ENCODE assay signal across 18 cellular contexts in genomic region chr10:34742456-34742855, GRCh38.
"Had no signal": no experiment of that assay in that cellular context is flagged by ENCODE, and none has a peak within 500 bp of the region (broad histone marks: within the 10 kb centered on the region; RNA-seq: fewer than 3 reads in every experiment).

No MANE protein-coding gene starts in this region.

- DNase-seq: activated CD4-positive, alpha-beta T cell treated with anti-CD3 and anti-CD28 coated beads, Interleukin-2, amount 50 U/mL, for 48 hours; activated naive CD4-positive, alpha-beta T cell treated with Interleukin-2 at 50 U/mL for 16 hours; activated naive CD8-positive, alpha-beta T cell treated with anti-CD3 and anti-CD28 coated beads, Interleukin-2, amount 50 U/mL, for 24 hours; dorsolateral prefrontal cortex; left ventricle myocardium inferior; mesenchymal stem cell; natural killer cell; posterior cingulate gyrus; right cardiac atrium; stimulated activated CD4-positive, alpha-beta T cell treated with anti-CD3 and anti-CD28 coated beads, Interleukin-4, amount 100 ng/mL, for 4 hours; stimulated activated CD8-positive, alpha-beta memory T cell treated with anti-CD3 and anti-CD28 coated beads, Interleukin-4, amount 100 ng/mL, for 48 hours; stimulated activated naive CD4-positive, alpha-beta T cell treated with Interleukin-2 at 50 U/mL for 16 hours; T1000; trophoblast cell had no signal

- H3K9me3 ChIP-seq: ascending aorta, left ventricle myocardium inferior had no signal

- H3K27ac Mint-ChIP-seq: activated naive CD8-positive, alpha-beta T cell treated with anti-CD3 and anti-CD28 coated beads, Interleukin-2, amount 50 U/mL, for 24 hours; activated T-helper 17 cell treated with anti-CD3 and anti-CD28 coated beads, Interleukin-2, amount 50 U/mL, for 72 hours; natural killer cell had no signal

- H3K9me3 Mint-ChIP-seq: activated naive CD8-positive, alpha-beta T cell treated with anti-CD3 and anti-CD28 coated beads, Interleukin-2, amount 50 U/mL, for 24 hours; activated T-helper 17 cell treated with anti-CD3 and anti-CD28 coated beads, Interleukin-2, amount 50 U/mL, for 72 hours; natural killer cell had no signal

- H3K4me3 Mint-ChIP-seq: activated naive CD8-positive, alpha-beta T cell treated with anti-CD3 and anti-CD28 coated beads, Interleukin-2, amount 50 U/mL, for 24 hours; activated T-helper 17 cell treated with anti-CD3 and anti-CD28 coated beads, Interleukin-2, amount 50 U/mL, for 72 hours; natural killer cell had no signal

- H3K36me3 ChIP-seq: ascending aorta, left ventricle myocardium inferior had no signal

- H3K27ac ChIP-seq: ascending aorta, dorsolateral prefrontal cortex, hepatocyte had no signal

- H3K4me1 Mint-ChIP-seq: activated naive CD8-positive, alpha-beta T cell treated with anti-CD3 and anti-CD28 coated beads, Interleukin-2, amount 50 U/mL, for 24 hours; activated T-helper 17 cell treated with anti-CD3 and anti-CD28 coated beads, Interleukin-2, amount 50 U/mL, for 72 hours; natural killer cell had no signal

- H3K4me3 ChIP-seq: ascending aorta, dorsolateral prefrontal cortex, hepatocyte, smooth muscle cell had no signal

- H3K27me3 ChIP-seq: ascending aorta, hepatocyte had no signal

- ATAC-seq: activated naive CD8-positive, alpha-beta T cell treated with anti-CD3 and anti-CD28 coated beads, Interleukin-2, amount 50 U/mL, for 24 hours; activated T-helper 17 cell treated with anti-CD3 and anti-CD28 coated beads, Interleukin-2, amount 50 U/mL, for 72 hours; natural killer cell; right cardiac atrium had no signal

- H3K36me3 Mint-ChIP-seq: natural killer cell had no signal
